Comparison of ENCODE assay signal across 8 cellular contexts in genomic region chr1:108897865-108898720, GRCh38. TPM values are rescaled to one million over a fixed set of nuclear protein-coding genes. Genes with fewer than 3 reads are reported as not detected.
DNase-seq lines count a peak whose midpoint lies in the region; ATAC-seq, FAIRE-seq and TF ChIP-seq lines count a peak whose summit lies in the region.

No MANE protein-coding gene starts in this region.

- peaks cover 2% of the 10 kb centered on the region for H3K4me1 Mint-ChIP-seq in astrocyte (ENCODE audit: low read depth, unreplicated experiment)

- TF ChIP-seq CTCF in astrocyte (IDR thresholded peaks at IDR 0.05; ENCODE audit: insufficient read depth, low read depth, low read length) (peak; percentile 79), gastrocnemius medialis (IDR thresholded peaks at IDR 0.05 in 4 of 5, conservative IDR thresholded peaks at IDR 0.05 in 1 of 5) (peak; percentile 48 to 87 (median 74))

- H3K9me3 ChIP-seq in astrocyte (ENCODE audit: insufficient read depth, low read depth, low read length): no peaks in the 10 kb centered on the region
- H3K9me3 ChIP-seq in right cardiac atrium (ENCODE audit: control insufficient read depth, low read length): no peaks in the 10 kb centered on the region
- H3K9me3 ChIP-seq in gastrocnemius medialis: no peaks in the 10 kb centered on the region

- no peak for TF ChIP-seq POLR2A in gastrocnemius medialis (IDR thresholded peaks at IDR 0.05)

- no peak overlapping the region for H3K4me3 Mint-ChIP-seq in astrocyte (ENCODE audit: unreplicated experiment)

- H3K36me3 Mint-ChIP-seq in astrocyte (ENCODE audit: low read depth, unreplicated experiment): no peaks in the 10 kb centered on the region

- 62% methylated on average over 8 of the region's 8 CpGs for WGBS in right cardiac atrium

- in situ Hi-C loops in gastrocnemius medialis (cut with MboI; ENCODE audit: low sequenced_read_pairs in 4 of 4): loop anchor here in 1 of 4 donors (5.0 kb wide), 1 partner anchor 66 kb away; no protein-coding TSS in a partner anchor

- H3K27me3 ChIP-seq in astrocyte (ENCODE audit: insufficient read depth, low read length) (no peaks in the 10 kb centered on the region), right cardiac atrium (ENCODE audit: control insufficient read depth, insufficient read depth) (no peaks in the 10 kb centered on the region), gastrocnemius medialis (no peaks in the 10 kb centered on the region)

- H3K4me1 ChIP-seq in astrocyte (ENCODE audit: insufficient read depth, low read length) (peaks cover 3% of the 10 kb centered on the region), right cardiac atrium (ENCODE audit: control insufficient read depth, insufficient read depth, low read length) (no peaks in the 10 kb centered on the region), gastrocnemius medialis (peaks cover 5 to 8% of the 10 kb centered on the region in 2 donors)

- H3K79me2 ChIP-seq in astrocyte (ENCODE audit: insufficient read depth, low read length): no peaks in the 10 kb centered on the region

- no peak overlapping the region for H3K27ac Mint-ChIP-seq in astrocyte (ENCODE audit: unreplicated experiment)

- no peak overlapping the region for H3K27ac ChIP-seq in astrocyte (ENCODE audit: low read depth, low read length)
- no peak overlapping the region for H3K27ac ChIP-seq in right cardiac atrium (ENCODE audit: low read length)
- peak overlapping the region in 1 of 4 donors; percentile 62 for H3K27ac ChIP-seq in gastrocnemius medialis

- no peaks in the 10 kb centered on the region for H3K27me3 Mint-ChIP-seq in astrocyte (ENCODE audit: low read depth, unreplicated experiment)

- H2AFZ ChIP-seq in astrocyte (ENCODE audit: low read depth, low read length): no peak overlapping the region

- H3K36me3 ChIP-seq in astrocyte (ENCODE audit: insufficient read depth, low read length): peaks cover 9% of the 10 kb centered on the region
- peaks cover 0 to 18% of the 10 kb centered on the region in 2 donors for H3K36me3 ChIP-seq in gastrocnemius medialis

- H3K9me3 Mint-ChIP-seq in astrocyte (ENCODE audit: unreplicated experiment): no peaks in the 10 kb centered on the region

- DNase-seq in stimulated activated CD4-positive, alpha-beta T cell treated with anti-CD3 and anti-CD28 coated beads, Interleukin-2, amount 100 ng/mL, for 4 hours (ENCODE audit: low read depth): peak; percentile 16
- DNase-seq in stimulated activated CD4-positive, alpha-beta T cell treated with anti-CD3 and anti-CD28 coated beads, Interleukin-4, amount 100 ng/mL, for 1 hour: no peak
- DNase-seq in NCI-H748 (lab: John Stamatoyannopoulos, UW; ENCODE audit: unreplicated experiment) (peak; percentile 70), astrocyte (ENCODE audit: low read depth) (peak; percentile 50), right cardiac atrium (no peak), gastrocnemius medialis (no peak), NCI-H1048 (lab: John Stamatoyannopoulos, UW) (no peak)

- no peaks in the 10 kb centered on the region for H4K20me1 ChIP-seq in astrocyte (ENCODE audit: insufficient read depth, low read length)

- H3K4me3 ChIP-seq in astrocyte (ENCODE audit: insufficient read depth, low read depth, low read length): no peak overlapping the region
- H3K4me3 ChIP-seq in right cardiac atrium (ENCODE audit: low read length): no peak overlapping the region
- H3K4me3 ChIP-seq in gastrocnemius medialis: no peak overlapping the region

- FAIRE-seq in astrocyte (lab: Jason Lieb, UNC): peak; percentile 96

- no peak overlapping the region for H3K4me2 ChIP-seq in astrocyte (ENCODE audit: low read length)

- H3K9ac ChIP-seq in astrocyte (ENCODE audit: low read length): no peak overlapping the region

- ATAC-seq in HG03175 (IDR thresholded peaks at IDR 0.05; ENCODE audit: unreplicated experiment) (peak; percentile 76), right cardiac atrium (peak; percentile 64 to 69), gastrocnemius medialis (peak; percentile 70)

- intact Hi-C loops in right cardiac atrium (cut with DNase I) (loop anchor here (2.0 to 5.0 kb wide), 3 partner anchors 69 to 71 kb away; no protein-coding TSS in a partner anchor), gastrocnemius medialis (cut with DNase I; ENCODE audit: low total_unique reads) (loop anchor here (1.0 to 5.0 kb wide), 4 partner anchors 19 to 206 kb away; partner anchors contain the start of genes PRPF38B and STXBP3)

RNA-seq across cellular contexts. Expression of gene GPSM2, which starts 21.3 kb away (rescaled TPM):
- total RNA-seq in astrocyte (2.8 and 3.1 TPM in 2 replicates), right cardiac atrium (10 to 100 TPM in 3 of 4 donors, 1 to 10 TPM in 1; 6.3 to 14.5 (median 10.9) TPM), gastrocnemius medialis (10 to 100 TPM in 2 of 4 donors, 1 to 10 TPM in 2; 7.0 to 51.4 (median 13.0) TPM)
- 4.5 TPM for polyA plus RNA-seq in right cardiac atrium

RNA-seq across cellular contexts. Expression of gene AKNAD1, which starts 41.2 kb away (rescaled TPM):
- total RNA-seq in astrocyte: not detected in 2 replicates
- not detected for total RNA-seq in right cardiac atrium
- polyA plus RNA-seq in right cardiac atrium: not detected
- 1 to 10 TPM in 1 of 4 donors, under 1 TPM in 1, not detected in 2; 0.67 to 3.9 TPM for total RNA-seq in gastrocnemius medialis

Comparison
In these comparisons a context has a peak if more than half of its experiments do, and no peak if none do; other contexts are left out.
1. DNase-seq: peak in stimulated activated CD4-positive, alpha-beta T cell treated with anti-CD3 and anti-CD28 coated beads, Interleukin-2, amount 100 ng/mL, for 4 hours (single experiment), NCI-H748 (single experiment) and astrocyte (single experiment); none in stimulated activated CD4-positive, alpha-beta T cell treated with anti-CD3 and anti-CD28 coated beads, Interleukin-4, amount 100 ng/mL, for 1 hour (single experiment), right cardiac atrium (0 of 3), gastrocnemius medialis (0 of 2) and NCI-H1048 (single experiment).
2. Peak in every context shown above with its lines, with median percentiles within 50 percentile points of each other: ATAC-seq.